Comparison of ENCODE assay signal across 8 cellular contexts in the genomic region with DNA sequence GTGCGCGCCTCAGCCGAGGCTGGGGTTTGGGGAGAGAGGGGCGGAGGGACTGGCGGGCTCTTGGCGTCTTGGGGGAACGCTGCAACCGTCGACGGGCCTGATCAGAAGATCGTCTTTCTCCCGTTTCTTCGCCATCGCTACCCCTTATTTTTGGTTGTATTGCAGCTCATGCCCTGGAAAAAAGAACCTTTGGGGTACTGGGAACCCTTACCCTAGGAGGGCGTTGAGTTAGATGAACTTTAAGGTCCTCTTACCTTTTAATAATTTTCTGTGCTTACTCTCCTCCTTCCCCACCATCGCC. TPM values are rescaled to one million over a fixed set of nuclear protein-coding genes. Genes with fewer than 3 reads are reported as not detected.
A peak's percentile ranks its signal among the peaks of the same experiment; 100 is the strongest.
DNase-seq lines count a peak whose midpoint lies in the region; ATAC-seq and TF ChIP-seq lines count a peak whose summit lies in the region.

No MANE protein-coding gene starts in this region.

- H3K9ac ChIP-seq in OCI-LY1 (ENCODE audit: low read length), result peak overlapping the region; percentile 86

- DNase-seq in ovary (no peak), NCI-H2227 treated with DMSO at 0.1 percent for 48 hours (lab: John Stamatoyannopoulos, UW) (no peak), Kasumi-1 (lab: John Stamatoyannopoulos, UW) (no peak)

- peak overlapping the region; percentile 94 for H3K4me2 ChIP-seq in OCI-LY1 (ENCODE audit: low read length)

- H3K36me3 ChIP-seq in ACC112 (ENCODE audit: insufficient read depth, low read length), result peaks cover 10% of the 10 kb centered on the region; the same call in 1 of the 2 replicates
- peaks cover 23% of the 10 kb centered on the region for H3K36me3 ChIP-seq in OCI-LY1 (ENCODE audit: insufficient read depth, low read length)
- H3K36me3 ChIP-seq in ectodermal cell (ENCODE audit: control insufficient read depth, insufficient read depth, low read length), result peaks cover 12% of the 10 kb centered on the region
- H3K36me3 ChIP-seq in ovary, result no peaks in the 10 kb centered on the region

- H3K79me2 ChIP-seq in ACC112 (ENCODE audit: control insufficient read depth, insufficient read depth, low read length, unreplicated experiment) (peaks cover 56% of the 10 kb centered on the region), OCI-LY1 (ENCODE audit: insufficient read depth, low read length) (peaks cover 50% of the 10 kb centered on the region)

- TF ChIP-seq POLR2A in ovary (IDR thresholded peaks at IDR 0.05), result no peak

- H3F3A ChIP-seq in OCI-LY1 (ENCODE audit: insufficient read depth, low read length), result 0 out of 2 replicates have a peak, but pooled peaks cover 9% of the 10 kb centered on the region

- H3K9me3 ChIP-seq in OCI-LY1 (ENCODE audit: low read length), result no peaks in the 10 kb centered on the region
- no peaks in the 10 kb centered on the region for H3K9me3 ChIP-seq in ectodermal cell (ENCODE audit: control insufficient read depth, low read length)
- H3K9me3 ChIP-seq in ovary, result no peaks in the 10 kb centered on the region

- TF ChIP-seq CTCF in OCI-LY1 (IDR thresholded peaks at IDR 0.05; ENCODE audit: low read length) (no peak), ovary (IDR thresholded peaks at IDR 0.05) (no peak)

- 0% methylated on average over 16 of the region's 16 CpGs for WGBS in ectodermal cell, 2 experiments
- 0% methylated on average over 16 of the region's 16 CpGs for WGBS in ovary, 3 donors

- peak overlapping the region; percentile 86 for H3K4me3 ChIP-seq in ACC112 (ENCODE audit: low read depth, low read length)
- peak overlapping the region; percentile 89 for H3K4me3 ChIP-seq in OCI-LY1 (ENCODE audit: low read depth, low read length, poor library complexity, severe bottlenecking)
- peak overlapping the region; percentile 87 for H3K4me3 ChIP-seq in ectodermal cell (ENCODE audit: insufficient read depth, low read depth, low read length)
- peak overlapping the region; percentile 96 for H3K4me3 ChIP-seq in ovary

- H3K4me1 ChIP-seq in ACC112 (ENCODE audit: control insufficient read depth, insufficient read depth, low read length, unreplicated experiment) (peaks cover 22% of the 10 kb centered on the region), OCI-LY1 (ENCODE audit: insufficient read depth, low read length, severe bottlenecking) (peaks cover 40% of the 10 kb centered on the region), ectodermal cell (ENCODE audit: control insufficient read depth, insufficient read depth, low read length) (peaks cover 8% of the 10 kb centered on the region), ovary (ENCODE audit: insufficient read depth) (peaks cover 9% of the 10 kb centered on the region)

- ATAC-seq in GM19467 (IDR thresholded peaks at IDR 0.05; ENCODE audit: unreplicated experiment) (peak; percentile 41), HG02610 (IDR thresholded peaks at IDR 0.05; ENCODE audit: unreplicated experiment) (no peak)

- intact Hi-C loops in ovary (cut with DNase I), result loop anchor here in 2 of 4 donors (5.0 kb wide), 2 partner anchors 45 to 50 kb away; a partner anchor contains a TSS

- TF ChIP-seq EP300 in ovary (IDR thresholded peaks at IDR 0.05), result no peak

- H2AFZ ChIP-seq in ACC112 (ENCODE audit: low read length, unreplicated experiment) (no peak overlapping the region), OCI-LY1 (ENCODE audit: low read length) (no peak overlapping the region)

- no peaks in the 10 kb centered on the region; the same call in 1 of the 2 replicates for H4K20me1 ChIP-seq in OCI-LY1 (ENCODE audit: insufficient read depth, low read length)

- H3K9me2 ChIP-seq in OCI-LY1 (ENCODE audit: low read depth, low read length), result no peaks in the 10 kb centered on the region

- no peaks in the 10 kb centered on the region for H3K27me3 ChIP-seq in ACC112 (ENCODE audit: insufficient read depth, low read length)
- H3K27me3 ChIP-seq in OCI-LY1 (ENCODE audit: insufficient read depth, low read length), result no peaks in the 10 kb centered on the region
- peaks cover 3% of the 10 kb centered on the region for H3K27me3 ChIP-seq in ectodermal cell (ENCODE audit: control insufficient read depth, insufficient read depth, low read length, poor library complexity, severe bottlenecking)
- H3K27me3 ChIP-seq in ovary, result no peaks in the 10 kb centered on the region

- H3K27ac ChIP-seq in ACC112 (ENCODE audit: low read depth, low read length), result peak overlapping the region; percentile 95
- H3K27ac ChIP-seq in OCI-LY1 (ENCODE audit: low read depth, low read length, poor library complexity, severe bottlenecking), result peak overlapping the region; percentile 91
- peak overlapping the region; percentile 99 for H3K27ac ChIP-seq in ectodermal cell (ENCODE audit: insufficient read depth, low read depth, low read length, poor library complexity, severe bottlenecking)
- H3K27ac ChIP-seq in ovary, result peak overlapping the region; percentile 82 to 97

RNA-seq across cellular contexts. Expression of a gene that starts 0.7 kb away (rescaled TPM):
- 176 TPM for polyA plus RNA-seq in ectodermal cell (2013, experiment 1 of 4)
- 180 TPM for polyA plus RNA-seq in ectodermal cell (2013, experiment 2 of 4)
- polyA plus RNA-seq in ectodermal cell (2013, experiment 3 of 4), result 174 TPM
- 196 TPM for polyA plus RNA-seq in ectodermal cell (2013, experiment 4 of 4)
- 100 to 1,000 TPM in 4 of 7 donors, 10 to 100 TPM in 3; 68.4 to 113 (median 100) TPM for total RNA-seq in ovary
- 100 to 1,000 TPM; 111 to 142 TPM for polyA plus RNA-seq in ovary

RNA-seq across cellular contexts. Expression of a gene that starts 40.7 kb away (rescaled TPM):
- polyA plus RNA-seq in ectodermal cell (2013, experiment 1 of 4), result not detected
- polyA plus RNA-seq in ectodermal cell (2013, experiment 2 of 4), result not detected
- polyA plus RNA-seq in ectodermal cell (2013, experiment 3 of 4), result not detected
- polyA plus RNA-seq in ectodermal cell (2013, experiment 4 of 4), result not detected
- total RNA-seq in ovary, result 10 to 100 TPM in 1 of 7 donors, 1 to 10 TPM in 3, under 1 TPM in 1, not detected in 2; 0.10 to 14.5 (median 1.2) TPM
- under 1 TPM in 1 of 2 donors, not detected in 1; 0.05 TPM for polyA plus RNA-seq in ovary

RNA-seq across cellular contexts. Expression of a gene that starts 47.3 kb away (rescaled TPM):
- polyA plus RNA-seq in ectodermal cell (2013, experiment 1 of 4), result not detected
- 0.12 TPM for polyA plus RNA-seq in ectodermal cell (2013, experiment 2 of 4)
- polyA plus RNA-seq in ectodermal cell (2013, experiment 3 of 4), result 0.27 TPM
- polyA plus RNA-seq in ectodermal cell (2013, experiment 4 of 4), result 0.57 TPM
- total RNA-seq in ovary, result 1 to 10 TPM in 3 of 7 donors, under 1 TPM in 3, not detected in 1; 0.50 to 1.8 (median 1.2) TPM
- polyA plus RNA-seq in ovary, result 1 to 10 TPM in 1 of 2 donors, under 1 TPM in 1; 0.91 to 1.7 TPM

RNA-seq across cellular contexts. Expression of a gene that starts 48.8 kb away (rescaled TPM):
- polyA plus RNA-seq in ectodermal cell (2013, experiment 1 of 4), result 611 TPM
- polyA plus RNA-seq in ectodermal cell (2013, experiment 2 of 4), result 587 TPM
- polyA plus RNA-seq in ectodermal cell (2013, experiment 3 of 4), result 499 TPM
- polyA plus RNA-seq in ectodermal cell (2013, experiment 4 of 4), result 518 TPM
- 100 to 1,000 TPM; 184 to 297 (median 227) TPM for total RNA-seq in ovary
- polyA plus RNA-seq in ovary, result 100 to 1,000 TPM; 174 to 222 TPM

RNA-seq across cellular contexts. Expression of a gene that starts 52.5 kb away (rescaled TPM):
- polyA plus RNA-seq in ectodermal cell (2013, experiment 1 of 4), result 1.8 TPM
- polyA plus RNA-seq in ectodermal cell (2013, experiment 2 of 4), result 2.3 TPM
- 1.5 TPM for polyA plus RNA-seq in ectodermal cell (2013, experiment 3 of 4)
- polyA plus RNA-seq in ectodermal cell (2013, experiment 4 of 4), result 2.3 TPM
- total RNA-seq in ovary, result 1 to 10 TPM in 4 of 7 donors, under 1 TPM in 3; 0.60 to 2.0 (median 1.0) TPM
- 1 to 10 TPM in 1 of 2 donors, under 1 TPM in 1; 0.65 to 1.0 TPM for polyA plus RNA-seq in ovary
